Comparison of ENCODE assay signal across 10 cellular contexts in genomic region chr7:54888067-54888735, GRCh38.
A peak's percentile ranks its signal among the peaks of the same experiment; 100 is the strongest.
DNase-seq lines count a peak whose midpoint lies in the region; ATAC-seq and TF ChIP-seq lines count a peak whose summit lies in the region.
"Had no signal": no experiment of that assay in that cellular context is flagged by ENCODE, and none has a peak within 500 bp of the region (broad histone marks: within the 10 kb centered on the region; RNA-seq: fewer than 3 reads in every experiment).

No MANE protein-coding gene starts in this region.

- TF ChIP-seq CTCF in Calu3 (IDR thresholded peaks at IDR 0.05; ENCODE audit: unreplicated experiment) (no peak), WI38 (IDR thresholded peaks at IDR 0.05; ENCODE audit: low read depth, low read length) (no peak)

- CTCF ChIA-PET in Calu3 (lab: Charles Lee), result interaction anchor here (0.7 kb wide), 1 partner anchor 13 kb away, joined by 3 read pairs; no protein-coding TSS in a partner anchor

- no peaks in the 10 kb centered on the region for H3K9me3 Mint-ChIP-seq in Calu3 (ENCODE audit: low read depth, unreplicated experiment)
- peaks cover 0 to 1% of the 10 kb centered on the region in 2 donors for H3K9me3 Mint-ChIP-seq in activated T-cell treated with anti-CD3 and anti-CD28 coated beads, Interleukin-2, amount 50 U/mL, for 72 hours

- peak; percentile 21 for DNase-seq in Calu3
- peak; percentile 27 for DNase-seq in left cardiac atrium
- DNase-seq in nucleus accumbens (lab: John Stamatoyannopoulos, UW), result peak in 53 of 56 donors; percentile 9 to 82 (median 47)
- DNase-seq in activated CD4-positive, alpha-beta T cell treated with anti-CD3 and anti-CD28 coated beads for 48 hours, result no peak
- DNase-seq in activated T-cell treated with anti-CD3 and anti-CD28 coated beads, Interleukin-2, amount 50 U/mL, for 72 hours, result no peak
- DNase-seq: activated CD4-positive, CD25-positive, alpha-beta regulatory T cell treated with anti-CD3 and anti-CD28 coated beads, Interleukin-2, amount 50 U/mL, for 72 hours; NCI-H1417 had no signal

- H3K4me3 ChIP-seq in WI38 (ENCODE audit: low read depth, low read length), result peak overlapping the region; percentile 45

- peaks cover 18% of the 10 kb centered on the region for H3K4me1 Mint-ChIP-seq in Calu3 (ENCODE audit: low read depth, unreplicated experiment)
- no peaks in the 10 kb centered on the region for H3K4me1 Mint-ChIP-seq in activated T-cell treated with anti-CD3 and anti-CD28 coated beads, Interleukin-2, amount 50 U/mL, for 72 hours (ENCODE audit: low read depth)

- H3K27me3 Mint-ChIP-seq in Calu3 (ENCODE audit: unreplicated experiment), result no peaks in the 10 kb centered on the region
- peaks cover 8% of the 10 kb centered on the region for H3K27me3 Mint-ChIP-seq in activated T-cell treated with anti-CD3 and anti-CD28 coated beads, Interleukin-2, amount 50 U/mL, for 72 hours (ENCODE audit: low read depth)

- BruUV-seq in Calu3 (replicated peaks; lab: Mats Ljungman, UMichigan), result no TSS peak

- peak overlapping the region; percentile 4 for H3K27ac Mint-ChIP-seq in Calu3 (ENCODE audit: unreplicated experiment)
- no peak overlapping the region for H3K27ac Mint-ChIP-seq in activated T-cell treated with anti-CD3 and anti-CD28 coated beads, Interleukin-2, amount 50 U/mL, for 72 hours

- intact Hi-C loops in Calu3 (cut with micrococcal nuclease; ENCODE audit: unreplicated experiment) (no loop called here), left cardiac atrium (cut with DNase I) (no loop called here)

- H3K36me3 Mint-ChIP-seq in Calu3 (ENCODE audit: insufficient read depth, unreplicated experiment), result no peaks in the 10 kb centered on the region
- no peaks in the 10 kb centered on the region for H3K36me3 Mint-ChIP-seq in activated T-cell treated with anti-CD3 and anti-CD28 coated beads, Interleukin-2, amount 50 U/mL, for 72 hours (ENCODE audit: insufficient read depth in 2 of 2)

- ATAC-seq in left cardiac atrium, result peak; percentile 55 to 73
- ATAC-seq in GM18858 (IDR thresholded peaks at IDR 0.05; ENCODE audit: unreplicated experiment), result no peak
- ATAC-seq in activated T-cell treated with anti-CD3 and anti-CD28 coated beads, Interleukin-2, amount 50 U/mL, for 72 hours (replicated peaks in 1 of 2), result no peak
- ATAC-seq in HG02840 (IDR thresholded peaks at IDR 0.05; ENCODE audit: low FRiP score, unreplicated experiment), result no peak

- peak overlapping the region; percentile 73 for H3K4me3 Mint-ChIP-seq in Calu3 (ENCODE audit: low read depth, unreplicated experiment)
- no peak overlapping the region for H3K4me3 Mint-ChIP-seq in activated T-cell treated with anti-CD3 and anti-CD28 coated beads, Interleukin-2, amount 50 U/mL, for 72 hours

Comparison
In these comparisons a context has a peak if more than half of its experiments do, and no peak if none do; other contexts are left out.
1. DNase-seq: peak in Calu3 (single experiment), left cardiac atrium (single experiment) and nucleus accumbens (53 of 56); none in activated CD4-positive, alpha-beta T cell treated with anti-CD3 and anti-CD28 coated beads for 48 hours (single experiment) and activated T-cell treated with anti-CD3 and anti-CD28 coated beads, Interleukin-2, amount 50 U/mL, for 72 hours (0 of 2).
2. ATAC-seq: peak in left cardiac atrium (2 of 2); none in GM18858 (single experiment), activated T-cell treated with anti-CD3 and anti-CD28 coated beads, Interleukin-2, amount 50 U/mL, for 72 hours (0 of 2) and HG02840 (single experiment).